Comparison of ENCODE assay signal across 8 cellular contexts in the genomic region with DNA sequence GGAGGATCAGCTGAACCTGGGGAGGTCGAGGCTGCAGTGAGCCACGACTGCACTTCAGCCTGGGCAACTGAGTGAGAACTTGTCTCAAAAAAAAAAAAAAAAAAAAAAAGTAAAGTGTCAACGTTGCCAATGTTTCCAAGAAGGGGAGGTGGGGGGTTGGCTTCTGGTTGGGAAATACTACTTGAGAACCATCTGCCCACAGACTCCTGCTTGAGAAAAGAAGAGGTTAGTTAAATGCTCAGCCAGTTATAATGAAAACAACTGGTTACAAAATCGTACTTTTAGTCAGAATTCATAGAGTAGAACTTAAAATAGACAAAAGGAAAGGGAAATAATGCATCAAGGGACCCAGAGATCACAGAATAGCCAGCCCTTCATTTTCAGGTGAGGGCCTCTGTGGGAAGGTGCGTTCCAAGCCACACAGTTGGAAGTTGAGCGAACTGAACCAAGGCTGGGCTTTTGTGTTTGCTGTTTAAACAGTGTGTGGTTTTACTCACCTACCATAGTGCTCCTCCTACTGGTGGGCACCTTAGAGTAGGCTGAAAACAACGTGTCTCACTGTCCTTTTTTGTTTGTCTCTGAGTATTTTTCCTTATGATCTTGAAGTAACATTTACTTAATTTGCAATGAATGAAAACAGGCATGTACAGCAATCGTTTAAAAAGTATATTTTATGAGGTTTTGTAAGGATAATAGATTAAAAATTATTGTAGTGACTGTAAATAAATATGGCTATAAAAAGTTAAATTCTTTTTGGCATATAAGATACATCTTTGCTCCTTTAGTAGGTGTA.
DNase-seq lines count a peak whose midpoint lies in the region; ATAC-seq and TF ChIP-seq lines count a peak whose summit lies in the region.

No MANE protein-coding gene starts in this region.

- WGBS in psoas muscle, 3 donors = 27 to 41% (median 33%) methylated on average over 8 of the region's 8 CpGs

- DNase-seq in DMS53 treated with DMSO at 0.1 percent for 48 hours (lab: John Stamatoyannopoulos, UW; ENCODE audit: unreplicated experiment) (peak; percentile 90), SHP77 (lab: John Stamatoyannopoulos, UW) (peak; percentile 78 to 85), globus pallidus (ENCODE audit: low spot score) (peak; percentile 44), psoas muscle (peak in 1 of 2 donors; percentile 31)
- DNase-seq in Jurkat, Clone E6-1 (ENCODE audit: low read depth, low spot score) = peak; percentile 92
- peak; percentile 66 for DNase-seq in activated T-helper 2 cell treated with anti-CD3 and anti-CD28 coated beads, Interferon-gamma antibody, Interleukin-2, Interleukin-4, amounts not matched to agents 10 μg/mL and 5 μg/mL and 100 μg/mL, durations not matched to agents 14 hours and 24 hours and 36 hours (ENCODE audit: low spot score)

- TF ChIP-seq CTCF in psoas muscle (IDR thresholded peaks at IDR 0.05) = peak; percentile 66

- H3K36me3 ChIP-seq in psoas muscle (ENCODE audit: insufficient read depth in 1 of 2, low read depth in 1 of 2) = no peaks in the 10 kb centered on the region

- ATAC-seq in GM21576 (IDR thresholded peaks at IDR 0.05; ENCODE audit: unreplicated experiment) (peak; percentile 49), psoas muscle (peak; percentile 65 to 80 (median 74)), GM19328 (IDR thresholded peaks at IDR 0.05; ENCODE audit: unreplicated experiment) (no peak)

- H3K4me3 Mint-ChIP-seq in activated T-helper 2 cell treated with anti-CD3 and anti-CD28 coated beads, Interferon-gamma antibody, Interleukin-2, Interleukin-4, amounts not matched to agents 10 μg/mL and 5 μg/mL and 100 μg/mL, durations not matched to agents 14 hours and 24 hours and 36 hours (ENCODE audit: low read depth) = peak overlapping the region; percentile 54

- no peaks in the 10 kb centered on the region for H3K36me3 Mint-ChIP-seq in activated T-helper 2 cell treated with anti-CD3 and anti-CD28 coated beads, Interferon-gamma antibody, Interleukin-2, Interleukin-4, amounts not matched to agents 10 μg/mL and 5 μg/mL and 100 μg/mL, durations not matched to agents 14 hours and 24 hours and 36 hours (ENCODE audit: low read depth)

- peaks cover 8% of the 10 kb centered on the region for H3K4me1 ChIP-seq in psoas muscle

- H3K9me3 Mint-ChIP-seq in activated T-helper 2 cell treated with anti-CD3 and anti-CD28 coated beads, Interferon-gamma antibody, Interleukin-2, Interleukin-4, amounts not matched to agents 10 μg/mL and 5 μg/mL and 100 μg/mL, durations not matched to agents 14 hours and 24 hours and 36 hours = no peaks in the 10 kb centered on the region

- no peak overlapping the region for H3K27ac ChIP-seq in psoas muscle

- no peaks in the 10 kb centered on the region for H3K9me3 ChIP-seq in psoas muscle

- intact Hi-C loops in activated T-helper 2 cell treated with anti-CD3 and anti-CD28 coated beads, Interferon-gamma antibody, Interleukin-2, Interleukin-4, amounts not matched to agents 10 μg/mL and 5 μg/mL and 100 μg/mL, durations not matched to agents 14 hours and 24 hours and 36 hours (cut with micrococcal nuclease) = loop anchor here (1.0 to 5.0 kb wide), 10 partner anchors 24 to 290 kb away; no protein-coding TSS in a partner anchor
- intact Hi-C loops in psoas muscle (cut with DNase I) = loop anchor here in 1 of 2 donors (2.0 kb wide), 2 partner anchors 67 to 291 kb away; no protein-coding TSS in a partner anchor

- H3K27me3 ChIP-seq in psoas muscle (ENCODE audit: insufficient read depth in 3 of 3, low read length in 2 of 3) = no peaks in the 10 kb centered on the region

- peak overlapping the region; percentile 92 for H3K27ac Mint-ChIP-seq in activated T-helper 2 cell treated with anti-CD3 and anti-CD28 coated beads, Interferon-gamma antibody, Interleukin-2, Interleukin-4, amounts not matched to agents 10 μg/mL and 5 μg/mL and 100 μg/mL, durations not matched to agents 14 hours and 24 hours and 36 hours

- peak overlapping the region; percentile 25 for H3K4me3 ChIP-seq in Jurkat, Clone E6-1 (ENCODE audit: low read length)
- no peak overlapping the region for H3K4me3 ChIP-seq in psoas muscle

- peaks cover 67% of the 10 kb centered on the region for H3K4me1 Mint-ChIP-seq in activated T-helper 2 cell treated with anti-CD3 and anti-CD28 coated beads, Interferon-gamma antibody, Interleukin-2, Interleukin-4, amounts not matched to agents 10 μg/mL and 5 μg/mL and 100 μg/mL, durations not matched to agents 14 hours and 24 hours and 36 hours (ENCODE audit: low read depth)

- H3K27me3 Mint-ChIP-seq in activated T-helper 2 cell treated with anti-CD3 and anti-CD28 coated beads, Interferon-gamma antibody, Interleukin-2, Interleukin-4, amounts not matched to agents 10 μg/mL and 5 μg/mL and 100 μg/mL, durations not matched to agents 14 hours and 24 hours and 36 hours (ENCODE audit: low read depth) = no peaks in the 10 kb centered on the region
